In the genomic region with DNA sequence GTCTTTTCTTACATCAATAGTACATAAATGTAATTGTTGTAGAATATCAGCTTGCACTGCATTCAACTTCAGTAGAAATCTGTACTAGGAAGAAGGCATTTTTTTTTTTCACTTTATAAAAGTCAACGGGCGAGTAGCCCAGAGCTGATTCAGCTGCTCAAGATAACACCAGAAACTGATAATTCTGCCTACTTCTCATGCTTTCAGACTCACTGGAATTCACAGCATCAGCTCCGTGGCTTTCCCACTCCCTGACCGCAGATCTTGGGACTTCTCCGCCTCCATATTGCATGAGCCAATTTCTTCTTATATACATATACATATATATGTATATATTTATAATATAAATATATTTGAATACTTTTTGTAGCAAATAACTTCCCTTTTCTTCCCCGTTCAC, we compare ENCODE assay signal across 17 cellular contexts.
DNase-seq lines count a peak whose midpoint lies in the region; ATAC-seq and TF ChIP-seq lines count a peak whose summit lies in the region.
"Had no signal": no experiment of that assay in that cellular context is flagged by ENCODE, and none has a peak within 500 bp of the region (broad histone marks: within the 10 kb centered on the region; RNA-seq: fewer than 3 reads in every experiment).

No MANE protein-coding gene starts in this region.

- POLR2A ChIA-PET in RWPE1 (lab: Yijun Ruan, JAX; ENCODE audit: low non-redundant PET): no interaction called here

- H3K9me3 Mint-ChIP-seq in chondrocyte (ENCODE audit: low read depth): peaks cover 2% of the 10 kb centered on the region
- H3K9me3 Mint-ChIP-seq: stimulated activated effector memory CD8-positive, alpha-beta T cell treated with anti-CD3 and anti-CD28 coated beads, Interleukin-12 subunit alpha, Interleukin-12 subunit beta, amount 100 ng/mL, for 72 hours had no signal

- H3K36me3 Mint-ChIP-seq in chondrocyte (ENCODE audit: low read depth): no peaks in the 10 kb centered on the region
- H3K36me3 Mint-ChIP-seq: stimulated activated effector memory CD8-positive, alpha-beta T cell treated with anti-CD3 and anti-CD28 coated beads, Interleukin-12 subunit alpha, Interleukin-12 subunit beta, amount 100 ng/mL, for 72 hours had no signal

- peaks cover 22% of the 10 kb centered on the region for H3K4me1 Mint-ChIP-seq in chondrocyte (ENCODE audit: low read depth)
- H3K4me1 Mint-ChIP-seq: stimulated activated effector memory CD8-positive, alpha-beta T cell treated with anti-CD3 and anti-CD28 coated beads, Interleukin-12 subunit alpha, Interleukin-12 subunit beta, amount 100 ng/mL, for 72 hours had no signal

- no peak overlapping the region for H3K27ac ChIP-seq in RWPE1
- H3K27ac ChIP-seq: C4-2B, vagina had no signal

- in situ Hi-C loops in GM13976 (cut with MboI; ENCODE audit: low sequenced_read_pairs, unreplicated experiment): no loop called here

- peak; percentile 64 for DNase-seq in AG08395 (ENCODE audit: low spot score)
- DNase-seq in HCEC 1CT: peak; percentile 5
- no peak for DNase-seq in chondrocyte (ENCODE audit: low spot score)
- DNase-seq in myocyte (ENCODE audit: low read depth): peak; percentile 74
- no peak for DNase-seq in RWPE1 (ENCODE audit: low spot score)
- no peak for DNase-seq in SIG-M5 treated with dmso at 0.1 percent for 504 hours (lab: John Stamatoyannopoulos, UW; ENCODE audit: unreplicated experiment)
- DNase-seq in GM13976 (ENCODE audit: low spot score): no peak
- DNase-seq: activated gamma-delta T cell treated with Interleukin-2 at 50 U/mL for 16 hours; central memory CD4-positive, alpha-beta T cell; mammary epithelial cell; NCI-H1417 treated with DMSO at 0.1 percent for 48 hours; NCI-H526 treated with DMSO at 0.1 percent for 48 hours; stimulated activated CD4-positive, alpha-beta T cell treated with anti-CD3 and anti-CD28 coated beads, Interleukin-2, amount 100 ng/mL, for 48 hours had no signal

- H3K27ac Mint-ChIP-seq in chondrocyte (ENCODE audit: unreplicated experiment): peak overlapping the region; percentile 6
- H3K27ac Mint-ChIP-seq: stimulated activated effector memory CD8-positive, alpha-beta T cell treated with anti-CD3 and anti-CD28 coated beads, Interleukin-12 subunit alpha, Interleukin-12 subunit beta, amount 100 ng/mL, for 72 hours had no signal

- H3K4me3 Mint-ChIP-seq in chondrocyte (ENCODE audit: unreplicated experiment): no peak overlapping the region
- H3K4me3 Mint-ChIP-seq: stimulated activated effector memory CD8-positive, alpha-beta T cell treated with anti-CD3 and anti-CD28 coated beads, Interleukin-12 subunit alpha, Interleukin-12 subunit beta, amount 100 ng/mL, for 72 hours had no signal

- H3K27me3 Mint-ChIP-seq in chondrocyte (ENCODE audit: low read depth): no peaks in the 10 kb centered on the region

- ATAC-seq in HG03457 (IDR thresholded peaks at IDR 0.05; ENCODE audit: unreplicated experiment): no peak
- ATAC-seq: stimulated activated effector memory CD8-positive, alpha-beta T cell treated with anti-CD3 and anti-CD28 coated beads, Interleukin-12 subunit alpha, Interleukin-12 subunit beta, amount 100 ng/mL, for 72 hours had no signal

- TF ChIP-seq CTCF in chondrocyte (IDR thresholded peaks at IDR 0.05) (no peak), RWPE1 (conservative IDR thresholded peaks at IDR 0.05; ENCODE audit: low read depth) (no peak), GM13976 (IDR thresholded peaks at IDR 0.05; ENCODE audit: borderline replicate concordance, control extremely low read depth, extremely low read depth, insufficient read depth, missing control alignments) (no peak)

- CTCF ChIA-PET in RWPE1 (lab: Yijun Ruan, JAX): interaction anchor here (0.8 kb wide), 1 partner anchor 12 kb away, joined by 3 read pairs; no protein-coding TSS in a partner anchor

Comparison
In these comparisons a context has a peak if more than half of its experiments do, and no peak if none do; other contexts are left out.
1. DNase-seq: peak in AG08395 (single experiment), HCEC 1CT (single experiment) and myocyte (single experiment); none in chondrocyte (single experiment), RWPE1 (single experiment), SIG-M5 treated with dmso at 0.1 percent for 504 hours (single experiment) and GM13976 (single experiment).